In genomic region chr3:105349988-105350387, GRCh38 we compare ENCODE assay signal across 26 cellular contexts. TPM values are rescaled to one million over a fixed set of nuclear protein-coding genes. Genes with fewer than 3 reads are reported as not detected.
DNase-seq lines count a peak whose midpoint lies in the region; ATAC-seq, FAIRE-seq and TF ChIP-seq lines count a peak whose summit lies in the region.
"Had no signal": no experiment of that assay in that cellular context is flagged by ENCODE, and none has a peak within 500 bp of the region (broad histone marks: within the 10 kb centered on the region; RNA-seq: fewer than 3 reads in every experiment).

No MANE protein-coding gene starts in this region.

- FAIRE-seq in urothelium cell line (lab: Jason Lieb, UNC): peak; percentile 27
- FAIRE-seq: A204.1, endometrium, K562 had no signal

- peaks cover 27% of the 10 kb centered on the region for H3K27me3 ChIP-seq in transverse colon
- H3K27me3 ChIP-seq: body of pancreas had no signal

- no peak overlapping the region for H3K27ac Mint-ChIP-seq in activated T-helper 17 cell treated with anti-CD3 and anti-CD28 coated beads, Interleukin-2, amount 50 U/mL, for 72 hours
- H3K27ac Mint-ChIP-seq: CD4-positive, alpha-beta T cell; nephron progenitor cell; stimulated activated memory B cell treated with anti-CD40 and anti-IgM and Interleukin-4, amounts not matched to agents 10 μg/mL and 1 μg/mL and 100 μg/mL, for 72 hours had no signal

- H3K4me1 ChIP-seq in transverse colon: no peaks in the 10 kb centered on the region
- H3K4me1 ChIP-seq: body of pancreas, esophagus squamous epithelium, gastrocnemius medialis had no signal

- intact Hi-C loops in transverse colon (cut with DNase I; ENCODE audit: low total_unique reads): no loop called here

- H3K36me3 Mint-ChIP-seq in activated T-helper 17 cell treated with anti-CD3 and anti-CD28 coated beads, Interleukin-2, amount 50 U/mL, for 72 hours (ENCODE audit: low read depth): no peaks in the 10 kb centered on the region
- H3K36me3 Mint-ChIP-seq: stimulated activated memory B cell treated with anti-CD40 and anti-IgM and Interleukin-4, amounts not matched to agents 10 μg/mL and 1 μg/mL and 100 μg/mL, for 72 hours had no signal

- TF ChIP-seq POLR2A in transverse colon (IDR thresholded peaks at IDR 0.05): no peak

- H3K4me3 ChIP-seq in fibroblast of mammary gland (ENCODE audit: control insufficient read depth, low read depth, low read length): no peak overlapping the region
- H3K4me3 ChIP-seq in transverse colon: no peak overlapping the region
- H3K4me3 ChIP-seq: body of pancreas, dorsolateral prefrontal cortex, esophagus squamous epithelium, gastrocnemius medialis, K562 had no signal

- H3K27me3 Mint-ChIP-seq in activated T-helper 17 cell treated with anti-CD3 and anti-CD28 coated beads, Interleukin-2, amount 50 U/mL, for 72 hours: peaks cover 31% of the 10 kb centered on the region

- H3K9me3 Mint-ChIP-seq in activated T-helper 17 cell treated with anti-CD3 and anti-CD28 coated beads, Interleukin-2, amount 50 U/mL, for 72 hours: no peaks in the 10 kb centered on the region
- H3K9me3 Mint-ChIP-seq: CD4-positive, alpha-beta T cell; nephron progenitor cell; stimulated activated memory B cell treated with anti-CD40 and anti-IgM and Interleukin-4, amounts not matched to agents 10 μg/mL and 1 μg/mL and 100 μg/mL, for 72 hours had no signal

- H3K36me3 ChIP-seq in transverse colon: no peaks in the 10 kb centered on the region
- H3K36me3 ChIP-seq: esophagus squamous epithelium, gastrocnemius medialis had no signal

- no peaks in the 10 kb centered on the region for H3K9me3 ChIP-seq in transverse colon
- H3K9me3 ChIP-seq: body of pancreas, esophagus squamous epithelium, gastrocnemius medialis had no signal

- TF ChIP-seq CTCF in fibroblast of mammary gland (conservative IDR thresholded peaks at IDR 0.05; ENCODE audit: control insufficient read depth, insufficient read depth, low read depth, low read length) (no peak), transverse colon (IDR thresholded peaks at IDR 0.05) (no peak)

- peaks cover 6% of the 10 kb centered on the region for H3K4me1 Mint-ChIP-seq in activated T-helper 17 cell treated with anti-CD3 and anti-CD28 coated beads, Interleukin-2, amount 50 U/mL, for 72 hours

- no peak for ATAC-seq in activated T-helper 17 cell treated with anti-CD3 and anti-CD28 coated beads, Interleukin-2, amount 50 U/mL, for 72 hours (replicated peaks)
- ATAC-seq: body of pancreas; gastrocnemius medialis; K562; left colon; stimulated activated memory B cell treated with anti-CD40 and anti-IgM and Interleukin-4, amounts not matched to agents 10 μg/mL and 1 μg/mL and 100 μg/mL, for 72 hours had no signal

- DNase-seq in NCI-H748 (lab: John Stamatoyannopoulos, UW; ENCODE audit: unreplicated experiment) (peak; percentile 55), NCI-H748 treated with DMSO at 0.1 percent for 48 hours (lab: John Stamatoyannopoulos, UW) (no peak), NCI-H69 (lab: John Stamatoyannopoulos, UW) (peak; percentile 70), fibroblast of mammary gland (ENCODE audit: low read depth) (peak; percentile 64), urothelium cell line (ENCODE audit: low spot score) (no peak), COLO668 (lab: John Stamatoyannopoulos, UW; ENCODE audit: unreplicated experiment) (no peak), transverse colon (no peak)
- DNase-seq: activated CD4-positive, alpha-beta T cell treated with anti-CD3 and anti-CD28 coated beads, Interleukin-2, amount 50 U/mL, for 48 hours; activated naive CD4-positive, alpha-beta T cell treated with Interleukin-2 at 50 U/mL for 16 hours; body of pancreas; CD4-positive, alpha-beta T cell; dorsolateral prefrontal cortex; esophagus squamous epithelium; gastrocnemius medialis; hippocampal formation; left colon; NCI-H1092; NCI-H2029 treated with DMSO at 0.1 percent for 48 hours; NCI-H226; nephron progenitor cell; T-helper 1 cell had no signal

- in situ Hi-C loops in transverse colon (cut with MboI; ENCODE audit: low pct_ligation_motif_present in 1 of 4, low pct_unique_long_range_greater_than_20kb in 1 of 4, low sequenced_read_pairs in 3 of 4): loop anchor here in 1 of 4 donors (25.0 kb wide), 1 partner anchor 738 kb away; no protein-coding TSS in a partner anchor

- H3K27ac ChIP-seq in transverse colon: no peak overlapping the region
- H3K27ac ChIP-seq: body of pancreas, dorsolateral prefrontal cortex, esophagus squamous epithelium, gastrocnemius medialis had no signal

- H3K4me3 Mint-ChIP-seq in activated T-helper 17 cell treated with anti-CD3 and anti-CD28 coated beads, Interleukin-2, amount 50 U/mL, for 72 hours: no peak overlapping the region
- H3K4me3 Mint-ChIP-seq: CD4-positive, alpha-beta T cell; nephron progenitor cell; stimulated activated memory B cell treated with anti-CD40 and anti-IgM and Interleukin-4, amounts not matched to agents 10 μg/mL and 1 μg/mL and 100 μg/mL, for 72 hours had no signal

- no peak for TF ChIP-seq EP300 in transverse colon (IDR thresholded peaks at IDR 0.05; ENCODE audit: low read depth)

- WGBS in transverse colon (ENCODE audit: low coverage in 1 of 2), 2 donors: 76% methylated on average over 2 of the region's 2 CpGs; no CpG with 5 or more reads in 1 of the 2 donors

RNA-seq across cellular contexts. Expression of gene ALCAM, which starts 16.7 kb away (rescaled TPM):
- 10 to 100 TPM in 1 of 2 donors, 1 to 10 TPM in 1; 8.2 to 11.9 TPM for total RNA-seq in activated T-helper 17 cell treated with anti-CD3 and anti-CD28 coated beads, Interleukin-2, amount 50 U/mL, for 72 hours
- total RNA-seq in transverse colon: 10 to 100 TPM in 3 of 4 donors, 1 to 10 TPM in 1; 9.4 to 25.9 (median 16.6) TPM

Comparison
In these comparisons a context has a peak if more than half of its experiments do, and no peak if none do; other contexts are left out.
1. DNase-seq: peak in NCI-H748 (single experiment), NCI-H69 (single experiment) and fibroblast of mammary gland (single experiment); none in NCI-H748 treated with DMSO at 0.1 percent for 48 hours (single experiment), urothelium cell line (single experiment), COLO668 (single experiment) and transverse colon (single experiment).